In the genomic region with DNA sequence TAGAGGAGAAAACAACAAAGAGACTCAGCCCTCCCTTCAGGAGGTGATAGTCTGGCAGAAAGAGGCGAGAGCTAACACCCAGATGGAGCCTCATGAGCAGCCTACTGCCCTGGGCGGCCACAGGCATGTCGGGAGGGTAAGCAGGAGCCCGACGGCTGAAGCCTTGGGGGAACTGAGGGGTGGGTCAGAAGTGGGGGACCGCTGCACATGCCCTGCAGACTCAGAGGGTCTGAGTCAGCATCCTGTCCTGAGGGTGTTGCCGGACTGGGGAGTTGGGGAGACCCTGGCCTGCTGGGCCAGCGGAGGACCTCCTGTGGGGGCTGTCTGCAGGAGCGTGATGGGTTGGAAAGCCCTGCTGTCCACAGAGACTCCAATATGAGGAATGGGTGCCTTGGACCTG, we compare ENCODE assay signal across 16 cellular contexts.
"Had no signal": no experiment of that assay in that cellular context is flagged by ENCODE, and none has a peak within 500 bp of the region (broad histone marks: within the 10 kb centered on the region; RNA-seq: fewer than 3 reads in every experiment).

No MANE protein-coding gene starts in this region.

- DNase-seq: effector CD4-positive, alpha-beta T cell; endodermal cell; erythroblast; foreskin keratinocyte; immature natural killer cell; mucosa of descending colon; retina; right lobe of liver; stimulated activated CD4-positive, alpha-beta T cell treated with anti-CD3 and anti-CD28 coated beads, Interleukin-2, amount 100 ng/mL, for 24 hours; stimulated activated CD4-positive, alpha-beta T cell treated with anti-CD3 and anti-CD28 coated beads, Interleukin-4, amount 100 ng/mL, for 4 hours; stimulated activated naive CD4-positive, alpha-beta T cell treated with Interleukin-2 at 50 U/mL for 16 hours had no signal

- H3K4me3 Mint-ChIP-seq: endodermal cell; naive thymus-derived CD8-positive, alpha-beta T cell; type B pancreatic cell had no signal

- H3K4me3 ChIP-seq: coronary artery, mucosa of descending colon, prostate gland, right lobe of liver had no signal

- H3K36me3 Mint-ChIP-seq: immature natural killer cell; naive thymus-derived CD8-positive, alpha-beta T cell; type B pancreatic cell had no signal

- H3K36me3 ChIP-seq: prostate gland, right lobe of liver had no signal

- H3K9ac ChIP-seq: parathyroid adenoma had no signal

- H3K27ac Mint-ChIP-seq: immature natural killer cell; naive thymus-derived CD8-positive, alpha-beta T cell; type B pancreatic cell had no signal

- H3K4me1 ChIP-seq: foreskin keratinocyte had no signal

- H3K27ac ChIP-seq: coronary artery, foreskin keratinocyte, parathyroid adenoma, prostate gland, right lobe of liver had no signal

- H3K27me3 ChIP-seq: foreskin keratinocyte, right lobe of liver had no signal

- H3K27me3 Mint-ChIP-seq: type B pancreatic cell had no signal

- H3K9me3 Mint-ChIP-seq: endodermal cell; immature natural killer cell; naive thymus-derived CD8-positive, alpha-beta T cell; type B pancreatic cell had no signal

- ATAC-seq: foreskin keratinocyte; mucosa of descending colon; naive thymus-derived CD8-positive, alpha-beta T cell; right lobe of liver had no signal

- H3K9me3 ChIP-seq: mucosa of descending colon, prostate gland, right lobe of liver had no signal

- H3K79me2 ChIP-seq: parathyroid adenoma had no signal
